Comparison of ENCODE assay signal across 8 cellular contexts in the genomic region with DNA sequence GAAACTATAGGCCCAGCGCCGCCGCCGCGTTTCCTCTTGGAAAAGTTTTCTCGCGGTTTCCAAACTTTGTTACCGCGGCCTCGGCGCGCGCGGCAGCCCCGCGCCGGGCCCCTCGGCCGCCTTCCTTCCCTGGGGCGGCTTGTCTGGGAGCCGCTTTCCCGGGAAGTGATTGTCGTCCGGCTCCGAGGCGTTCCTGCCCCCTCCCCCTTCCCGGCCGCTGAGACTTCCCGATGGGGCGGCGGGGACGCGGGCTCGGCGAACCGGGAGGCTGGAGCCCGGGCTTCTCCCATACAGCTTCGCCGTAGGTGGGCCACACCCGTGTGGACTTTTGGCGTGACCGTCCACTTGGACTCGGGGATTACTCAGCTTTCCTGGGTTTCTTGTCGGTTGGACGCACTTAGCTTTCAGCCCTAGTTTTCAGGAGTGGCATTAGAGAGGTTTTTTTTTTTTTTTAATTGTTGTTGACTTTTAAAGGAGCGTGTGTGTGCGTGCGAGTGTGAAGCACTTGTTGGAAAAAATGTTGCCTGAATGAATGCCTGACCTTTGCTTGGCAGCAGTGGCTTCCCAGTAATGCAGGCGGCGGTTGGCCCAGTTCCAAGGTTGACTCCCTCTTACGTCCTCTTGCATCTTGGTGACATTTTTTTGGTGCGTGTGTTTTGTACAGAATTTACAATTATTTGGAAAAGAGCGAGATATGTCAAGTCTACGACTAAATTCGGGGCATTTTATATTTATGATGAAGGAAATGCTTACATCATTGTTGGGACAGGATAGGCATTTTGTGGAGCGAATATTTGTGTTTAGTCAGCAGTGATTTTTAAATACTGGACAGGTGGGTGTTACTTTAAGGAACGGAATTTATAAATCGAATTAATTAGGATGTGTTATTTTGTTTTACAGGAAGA. TPM values are rescaled to one million over a fixed set of nuclear protein-coding genes. Genes with fewer than 3 reads are reported as not detected.
DNase-seq lines count a peak whose midpoint lies in the region; ATAC-seq and TF ChIP-seq lines count a peak whose summit lies in the region.

No MANE protein-coding gene starts in this region.

- POLR2A ChIA-PET in HEK293T (lab: Yijun Ruan, JAX) = interaction anchor here (1.0 to 2.6 kb wide), 3 partner anchors 29 to 179 kb away, joined by 3 to 6 read pairs (median 4); a partner anchor contains a TSS
- POLR2A ChIA-PET in GM10248 (lab: Yijun Ruan, JAX) = interaction anchor here (0.6 kb wide), 2 partner anchors 119 to 399 kb away, joined by 3 read pairs; no protein-coding TSS in a partner anchor

- peaks cover 4% of the 10 kb centered on the region for H3K36me3 Mint-ChIP-seq in effector memory CD8-positive, alpha-beta T cell (ENCODE audit: insufficient read depth)

- no peaks in the 10 kb centered on the region for H3K9me3 ChIP-seq in lower lobe of right lung

- H3K4me3 Mint-ChIP-seq in effector memory CD8-positive, alpha-beta T cell = peak overlapping the region; percentile 65 to 71

- H3K4me1 ChIP-seq in lower lobe of right lung = peaks cover 33% of the 10 kb centered on the region

- H3K27ac Mint-ChIP-seq in effector memory CD8-positive, alpha-beta T cell = peak overlapping the region in 1 of 2 donors; percentile 77

- DNase-seq in DMS 273 (lab: John Stamatoyannopoulos, UW; ENCODE audit: unreplicated experiment) (peak; percentile 82), HEK293T (ENCODE audit: extremely low spot score) (peak; percentile 64), NCI-H2196 treated with DMSO at 0.1 percent for 48 hours (lab: John Stamatoyannopoulos, UW; ENCODE audit: unreplicated experiment) (peak; percentile 66), lower lobe of right lung (peak; percentile 96), GM10248 (ENCODE audit: extremely low spot score) (no peak)
- peak; percentile 75 to 81 for DNase-seq in activated CD4-positive, alpha-beta T cell treated with anti-CD3 and anti-CD28 coated beads, Interleukin-2, amount 50 U/mL, for 48 hours
- DNase-seq in effector memory CD8-positive, alpha-beta T cell = no peak
- peak; percentile 42 to 60 for DNase-seq in stimulated activated CD4-positive, alpha-beta T cell treated with anti-CD3 and anti-CD28 coated beads, Interleukin-4, amount 100 ng/mL, for 4 hours

- no peaks in the 10 kb centered on the region for H3K27me3 ChIP-seq in lower lobe of right lung (ENCODE audit: low read depth)

- H3K9me3 Mint-ChIP-seq in effector memory CD8-positive, alpha-beta T cell = no peaks in the 10 kb centered on the region

- no peak for TF ChIP-seq CTCF in lower lobe of right lung (IDR thresholded peaks at IDR 0.05)
- no peak for TF ChIP-seq CTCF in GM10248 (IDR thresholded peaks at IDR 0.05; ENCODE audit: control extremely low read depth, extremely low read depth, low read depth, missing control alignments)

- peak overlapping the region; percentile 88 for H3K4me3 ChIP-seq in lower lobe of right lung

- no peak for ATAC-seq in effector memory CD8-positive, alpha-beta T cell (replicated peaks)
- peak; percentile 79 to 81 for ATAC-seq in lower lobe of right lung

- H3K4me1 Mint-ChIP-seq in effector memory CD8-positive, alpha-beta T cell (ENCODE audit: low read depth in 2 of 2) = peaks cover 9 to 10% of the 10 kb centered on the region in 2 donors

- peak overlapping the region; percentile 99 for H3K27ac ChIP-seq in lower lobe of right lung

- CTCF ChIA-PET in HEK293T (lab: Yijun Ruan, JAX) = interaction anchor here (0.6 kb wide), 1 partner anchor 16 kb away, joined by 3 read pairs; no protein-coding TSS in a partner anchor
- CTCF ChIA-PET in GM10248 (lab: Yijun Ruan, JAX) = no interaction called here

- peaks cover 18% of the 10 kb centered on the region for H3K36me3 ChIP-seq in lower lobe of right lung

- H3K27me3 Mint-ChIP-seq in effector memory CD8-positive, alpha-beta T cell = no peaks in the 10 kb centered on the region

- intact Hi-C loops in lower lobe of right lung (cut with DNase I) = no loop called here

TF ChIP-seq in HEK293T, 16 proteins besides CTCF, POLR2A, EP300 and RAD21:
- no peak for TF ChIP-seq TARDBP (IDR thresholded peaks at IDR 0.05)
- TF ChIP-seq ZNF384 (IDR thresholded peaks at IDR 0.05) = peak; percentile 76
- no peak for TF ChIP-seq CTBP1 (IDR thresholded peaks at IDR 0.05; ENCODE audit: borderline replicate concordance)
- no peak for TF ChIP-seq HDGF (IDR thresholded peaks at IDR 0.05; ENCODE audit: borderline replicate concordance)
- TF ChIP-seq NFRKB (IDR thresholded peaks at IDR 0.05) = no peak
- TF ChIP-seq ARNT (IDR thresholded peaks at IDR 0.05) = peak; percentile 52; the same call in 1 of the 2 replicates
- TF ChIP-seq SUZ12 (IDR thresholded peaks at IDR 0.05) = no peak

RNA-seq across cellular contexts. Expression of a gene that starts 0.8 kb away (rescaled TPM):
- total RNA-seq in lower lobe of right lung = 361 TPM

Comparison
In these comparisons a context has a peak if more than half of its experiments do, and no peak if none do; other contexts are left out.
1. DNase-seq: peak in DMS 273 (single experiment), HEK293T (single experiment), NCI-H2196 treated with DMSO at 0.1 percent for 48 hours (single experiment), activated CD4-positive, alpha-beta T cell treated with anti-CD3 and anti-CD28 coated beads, Interleukin-2, amount 50 U/mL, for 48 hours (2 of 2), lower lobe of right lung (single experiment) and stimulated activated CD4-positive, alpha-beta T cell treated with anti-CD3 and anti-CD28 coated beads, Interleukin-4, amount 100 ng/mL, for 4 hours (2 of 2); none in effector memory CD8-positive, alpha-beta T cell (0 of 3) and GM10248 (single experiment).